29 cellular contexts compared by ENCODE assay signal in genomic region chr20:11083841-11084240, GRCh38.
"Had no signal": no experiment of that assay in that cellular context is flagged by ENCODE, and none has a peak within 500 bp of the region (broad histone marks: within the 10 kb centered on the region; RNA-seq: fewer than 3 reads in every experiment).

No MANE protein-coding gene starts in this region.

- H3K27me3 ChIP-seq: breast epithelium, gastrocnemius medialis, left lung, vagina had no signal

- H3K4me3 ChIP-seq: breast epithelium, gastrocnemius medialis, left lung, lower lobe of right lung, mucosa of descending colon, skin epidermis, vagina had no signal

- H3K27ac Mint-ChIP-seq: activated B cell treated with CpG ODN at 0.5 μM for 24 hours; activated CD4-positive, alpha-beta T cell treated with anti-CD3 and anti-CD28 coated beads for 36 hours; activated naive CD4-positive, alpha-beta T cell treated with anti-CD3 and anti-CD28 coated beads, Interleukin-2, amount 50 U/mL, for 72 hours; activated T-cell treated with anti-CD3 and anti-CD28 coated beads, Interleukin-2, amount 50 U/mL, for 72 hours; dendritic cell treated with granulocyte-macrophage colony-stimulating factor and Interleukin-4, amounts not matched to agents 40 ng/mL and 50 ng/mL, for 4 days; endodermal cell; natural killer cell treated with Interleukin-12 subunit alpha and Interleukin-12 subunit beta and Interleukin-15 and Interleukin-18, amount 100 ng/mL, for 72 hours; stimulated activated naive CD8-positive, alpha-beta T cell treated with anti-CD3 and anti-CD28 coated beads, Interleukin-15, amount 100 ng/mL, for 72 hours; T-cell; type B pancreatic cell had no signal

- H3K36me3 ChIP-seq: breast epithelium, gastrocnemius medialis, left lung, lower lobe of right lung, vagina had no signal

- H3K27ac ChIP-seq: breast epithelium, gastrocnemius medialis, left lung, lower lobe of right lung, skin epidermis, vagina had no signal

- H3K4me3 Mint-ChIP-seq: activated B cell treated with CpG ODN at 0.5 μM for 24 hours; activated CD4-positive, alpha-beta T cell treated with anti-CD3 and anti-CD28 coated beads for 36 hours; activated T-cell treated with anti-CD3 and anti-CD28 coated beads, Interleukin-2, amount 50 U/mL, for 72 hours; central memory CD8-positive, alpha-beta T cell; dendritic cell treated with granulocyte-macrophage colony-stimulating factor and Interleukin-4, amounts not matched to agents 40 ng/mL and 50 ng/mL, for 4 days; endodermal cell; natural killer cell treated with Interleukin-12 subunit alpha and Interleukin-12 subunit beta and Interleukin-15 and Interleukin-18, amount 100 ng/mL, for 72 hours; stimulated activated naive CD8-positive, alpha-beta T cell treated with anti-CD3 and anti-CD28 coated beads, Interleukin-15, amount 100 ng/mL, for 72 hours; T-cell; type B pancreatic cell had no signal

- H3K27me3 Mint-ChIP-seq: activated B cell treated with CpG ODN at 0.5 μM for 24 hours; activated CD4-positive, alpha-beta T cell treated with anti-CD3 and anti-CD28 coated beads for 36 hours; central memory CD8-positive, alpha-beta T cell; natural killer cell treated with Interleukin-12 subunit alpha and Interleukin-12 subunit beta and Interleukin-15 and Interleukin-18, amount 100 ng/mL, for 72 hours; stimulated activated naive CD8-positive, alpha-beta T cell treated with anti-CD3 and anti-CD28 coated beads, Interleukin-15, amount 100 ng/mL, for 72 hours; T-cell; type B pancreatic cell had no signal

- H3K4me1 Mint-ChIP-seq: activated B cell treated with CpG ODN at 0.5 μM for 24 hours; activated CD4-positive, alpha-beta T cell treated with anti-CD3 and anti-CD28 coated beads for 36 hours; central memory CD8-positive, alpha-beta T cell; stimulated activated naive CD8-positive, alpha-beta T cell treated with anti-CD3 and anti-CD28 coated beads, Interleukin-15, amount 100 ng/mL, for 72 hours; T-cell had no signal

- H3K36me3 Mint-ChIP-seq: natural killer cell treated with Interleukin-12 subunit alpha and Interleukin-12 subunit beta and Interleukin-15 and Interleukin-18, amount 100 ng/mL, for 72 hours; T-cell; type B pancreatic cell had no signal

- H3K9me3 ChIP-seq: breast epithelium, gastrocnemius medialis, left lung, lower lobe of right lung, mucosa of descending colon, vagina had no signal

- H3K4me1 ChIP-seq: breast epithelium, gastrocnemius medialis, left lung, lower lobe of right lung, vagina had no signal

- DNase-seq: activated B cell treated with CpG ODN at 0.5 μM for 24 hours; activated CD4-positive, alpha-beta T cell treated with anti-CD3 and anti-CD28 coated beads for 36 hours; activated naive CD4-positive, alpha-beta T cell; activated T-cell treated with anti-CD3 and anti-CD28 coated beads for 4 hours; activated T-cell treated with anti-CD3 and anti-CD28 coated beads, Interleukin-2, amount 50 U/mL, for 72 hours; endodermal cell; erythroblast; gastrocnemius medialis; hippocampal formation; kidney glomerular epithelial cell; lower lobe of right lung; mesendoderm; mucosa of descending colon; retina; stimulated activated CD4-positive, alpha-beta T cell treated with anti-CD3 and anti-CD28 coated beads, Interleukin-12 subunit alpha, Interleukin-12 subunit beta, amount 100 ng/mL, for 4 hours; stimulated activated CD4-positive, alpha-beta T cell treated with anti-CD3 and anti-CD28 coated beads, Interleukin-4, amount 100 ng/mL, for 1 hour; stimulated activated naive CD8-positive, alpha-beta T cell treated with anti-CD3 and anti-CD28 coated beads, Interleukin-15, amount 100 ng/mL, for 72 hours; substantia nigra; T-cell had no signal

- ATAC-seq: activated CD4-positive, alpha-beta T cell treated with anti-CD3 and anti-CD28 coated beads for 36 hours; activated naive CD4-positive, alpha-beta T cell treated with anti-CD3 and anti-CD28 coated beads, Interleukin-2, amount 50 U/mL, for 72 hours; activated T-cell treated with anti-CD3 and anti-CD28 coated beads, Interleukin-2, amount 50 U/mL, for 72 hours; gastrocnemius medialis; left lung; lower lobe of right lung; mucosa of descending colon; natural killer cell treated with Interleukin-12 subunit alpha and Interleukin-12 subunit beta and Interleukin-15 and Interleukin-18, amount 100 ng/mL, for 72 hours; sciatic nerve; stimulated activated naive CD8-positive, alpha-beta T cell treated with anti-CD3 and anti-CD28 coated beads, Interleukin-15, amount 100 ng/mL, for 72 hours; T-cell had no signal
